8 cellular contexts compared by ENCODE assay signal in the genomic region with DNA sequence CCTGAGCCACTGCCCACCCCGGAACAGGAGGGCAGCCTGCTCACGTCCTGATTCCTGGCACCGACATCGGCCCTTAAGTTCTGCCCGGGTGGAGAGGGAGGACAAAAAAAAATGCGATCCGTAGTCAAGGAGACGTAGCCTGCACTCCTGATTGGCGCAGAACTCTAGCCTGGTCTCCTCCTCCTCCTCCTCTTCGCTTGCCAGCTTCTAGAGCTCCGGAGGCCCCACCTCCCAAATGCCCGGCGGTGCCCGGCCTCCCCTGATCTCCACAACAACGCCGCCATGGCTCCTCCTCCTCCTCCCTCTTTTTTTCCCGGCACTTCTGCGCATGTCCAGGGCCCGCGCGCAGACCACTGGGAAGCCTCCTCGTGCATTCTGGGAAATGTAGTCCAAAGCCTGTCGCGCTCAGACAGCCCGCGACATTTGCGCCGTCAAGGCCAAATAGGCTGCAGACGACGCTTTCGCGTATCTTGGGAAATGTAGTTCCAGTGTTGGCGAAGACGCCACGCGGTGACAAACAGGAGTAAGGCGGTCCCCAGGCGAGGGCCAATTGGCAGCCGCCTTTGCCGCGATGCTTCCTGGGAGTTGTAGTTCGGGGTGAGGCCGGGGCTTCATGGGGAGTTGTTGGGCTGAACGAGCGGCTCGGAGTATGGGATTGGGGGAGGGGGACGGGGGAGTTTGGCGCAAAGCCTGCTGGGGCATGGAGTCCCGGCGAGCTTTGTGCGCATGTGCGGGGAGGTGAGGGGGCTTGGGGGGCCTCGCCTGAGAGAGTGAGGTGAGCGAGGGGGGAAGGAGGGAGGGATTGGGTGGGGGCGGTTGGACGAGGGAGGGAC. TPM values are rescaled to one million over a fixed set of nuclear protein-coding genes. Genes with fewer than 3 reads are reported as not detected.
DNase-seq lines count a peak whose midpoint lies in the region; ATAC-seq and TF ChIP-seq lines count a peak whose summit lies in the region.

Gene ZNF444, plus strand, starts transcription at position 705 of the 833 bp plus-strand sequence. CDS start 5,625 bp downstream, outside the sequence.

- TF ChIP-seq CTCF in WERI-Rb-1 (IDR thresholded peaks at IDR 0.05; ENCODE audit: low read depth, low read length) (no peak), mammary epithelial cell (conservative IDR thresholded peaks at IDR 0.05 in 1 of 2, IDR thresholded peaks at IDR 0.05 in 1 of 2; ENCODE audit: extremely low read depth in 1 of 2, insufficient read depth in 1 of 2, low read depth in 1 of 2, low read length in 2 of 2) (no peak)

- dilution Hi-C loops in mammary epithelial cell (cut with HindIII; ENCODE audit: low sequenced_read_pairs) = no loop called here

- H3K27ac ChIP-seq in ACC112 (ENCODE audit: low read depth, low read length) (peak within 1 kb of the TSS; percentile 78), WERI-Rb-1 (peak within 1 kb of the TSS; percentile 97), mammary epithelial cell (ENCODE audit: insufficient read depth, low read depth, low read length) (peak within 1 kb of the TSS; percentile 77), skeletal muscle tissue (ENCODE audit: low read depth, low read length) (peak within 1 kb of the TSS; percentile 93)

- peak within 1 kb of the TSS; percentile 82 for H3K4me3 ChIP-seq in ACC112 (ENCODE audit: low read depth, low read length)
- H3K4me3 ChIP-seq in WERI-Rb-1 (ENCODE audit: low read depth, low read length) = peak within 1 kb of the TSS; percentile 74
- peak within 1 kb of the TSS; percentile 59 to 73 (median 63) for H3K4me3 ChIP-seq in mammary epithelial cell (replicated peaks in 1 of 3; ENCODE audit: insufficient read depth in 1 of 3, low read depth in 2 of 3, low read length in 3 of 3)
- H3K4me3 ChIP-seq in iPS-18c (ENCODE audit: insufficient read depth, low read depth, low read length) = peak within 1 kb of the TSS; percentile 67
- peak within 1 kb of the TSS; percentile 88 to 91 (median 89) for H3K4me3 ChIP-seq in skeletal muscle tissue (ENCODE audit: low read length in 3 of 3)

- no peaks in the 10 kb centered on the region for H3K27me3 ChIP-seq in ACC112 (ENCODE audit: insufficient read depth, low read length)
- H3K27me3 ChIP-seq in WERI-Rb-1 (ENCODE audit: insufficient read depth, low read depth, severe bottlenecking) = no peaks in the 10 kb centered on the region
- no peaks in the 10 kb centered on the region for H3K27me3 ChIP-seq in mammary epithelial cell (ENCODE audit: insufficient read depth, low read length)
- no peaks in the 10 kb centered on the region for H3K27me3 ChIP-seq in skeletal muscle tissue (ENCODE audit: control insufficient read depth in 3 of 3, insufficient read depth in 3 of 3, low read length in 3 of 3)

- ATAC-seq in GM18870 (IDR thresholded peaks at IDR 0.05; ENCODE audit: unreplicated experiment) = peak; percentile 83
- ATAC-seq in HG03135 (IDR thresholded peaks at IDR 0.05; ENCODE audit: unreplicated experiment) = peak; percentile 93

- 1% methylated on average over 36 of the region's 56 CpGs for WGBS in mammary epithelial cell (ENCODE audit: low coverage, missing lambda C conversion rate)

- H2AFZ ChIP-seq in ACC112 (ENCODE audit: low read length, unreplicated experiment) = peak within 1 kb of the TSS; percentile 94
- peak within 1 kb of the TSS; percentile 98 for H2AFZ ChIP-seq in mammary epithelial cell (ENCODE audit: low read depth, low read length)

- H3K36me3 ChIP-seq in ACC112 (ENCODE audit: insufficient read depth, low read length) = no peaks in the 10 kb centered on the region
- peaks cover 9% of the 10 kb centered on the region for H3K36me3 ChIP-seq in WERI-Rb-1
- H3K36me3 ChIP-seq in mammary epithelial cell (ENCODE audit: insufficient read depth, low read length) = no peaks in the 10 kb centered on the region
- H3K36me3 ChIP-seq in skeletal muscle tissue (ENCODE audit: control insufficient read depth in 3 of 3, insufficient read depth in 3 of 3, low read length in 3 of 3) = peaks cover 0 to 2% (median 0%) of the 10 kb centered on the region in 3 donors

- H3K4me1 ChIP-seq in ACC112 (ENCODE audit: control insufficient read depth, insufficient read depth, low read length, unreplicated experiment) (no peaks in the 10 kb centered on the region), mammary epithelial cell (ENCODE audit: insufficient read depth, low read length) (peaks cover 17% of the 10 kb centered on the region), skeletal muscle tissue (ENCODE audit: control insufficient read depth in 3 of 3, insufficient read depth in 3 of 3, low read length in 3 of 3) (peaks cover 14 to 22% (median 15%) of the 10 kb centered on the region in 3 donors)

- CTCF ChIA-PET in mammary epithelial cell (lab: Charles Lee; ENCODE audit: low non-redundant PET) = no interaction called here

- H3K4me2 ChIP-seq in mammary epithelial cell (ENCODE audit: insufficient read depth, low read depth, low read length) = peak within 1 kb of the TSS; percentile 93

- H3K79me2 ChIP-seq in ACC112 (ENCODE audit: control insufficient read depth, insufficient read depth, low read length, unreplicated experiment) (peaks cover 10% of the 10 kb centered on the region), mammary epithelial cell (ENCODE audit: insufficient read depth, low read length) (peaks cover 35% of the 10 kb centered on the region)

- in situ Hi-C loops in mammary epithelial cell (cut with MboI; ENCODE audit: low sequenced_read_pairs in 2 of 2) = no loop called here

- H3K9ac ChIP-seq in mammary epithelial cell (ENCODE audit: insufficient read depth, low read length) (peak within 1 kb of the TSS; percentile 71), skeletal muscle tissue (ENCODE audit: low read depth in 1 of 3, low read length in 3 of 3) (peak within 1 kb of the TSS; percentile 80 to 93 (median 90))

- no TSS peak for BruUV-seq in mammary epithelial cell (replicated peaks; lab: Mats Ljungman, UMichigan)

- no peaks in the 10 kb centered on the region for H3K9me3 ChIP-seq in WERI-Rb-1 (ENCODE audit: severe bottlenecking)
- H3K9me3 ChIP-seq in mammary epithelial cell (replicated peaks; ENCODE audit: insufficient read depth, low read length) = no peaks in the 10 kb centered on the region
- H3K9me3 ChIP-seq in iPS-18c (ENCODE audit: control insufficient read depth, insufficient read depth, low read length) = peaks cover 2% of the 10 kb centered on the region
- no peaks in the 10 kb centered on the region for H3K9me3 ChIP-seq in skeletal muscle tissue (ENCODE audit: control insufficient read depth in 3 of 3, low read length in 3 of 3)

- DNase-seq in NCI-H2196 treated with DMSO at 0.1 percent for 48 hours (lab: John Stamatoyannopoulos, UW; ENCODE audit: unreplicated experiment) = peak; percentile 99
- DNase-seq in WERI-Rb-1 = peak; percentile 99
- peak; percentile 98 for DNase-seq in mammary epithelial cell

- H4K20me1 ChIP-seq in mammary epithelial cell (ENCODE audit: insufficient read depth, low read length) = no peaks in the 10 kb centered on the region

- intact Hi-C loops in mammary epithelial cell (cut with micrococcal nuclease) = loop anchor here (1.0 kb wide), 2 partner anchors 19 to 35 kb away; partner anchors contain the start of gene ZNF787

RNA-seq across cellular contexts. Expression of gene ZNF444, which starts in this region (rescaled TPM):
- total RNA-seq in mammary epithelial cell (10 to 100 TPM; 12.7 to 29.0 TPM), skeletal muscle tissue (7.3 TPM)
- 10.9 TPM for polyA plus RNA-seq in mammary epithelial cell
- polyA minus RNA-seq in mammary epithelial cell = 8.8 TPM

Comparison
In these comparisons a context has a peak if more than half of its experiments do, and no peak if none do; other contexts are left out.
1. Peak in every context shown above with its lines: DNase-seq, ATAC-seq, H3K4me3 ChIP-seq and H3K27ac ChIP-seq.